In genomic region chr1:15296602-15297321, GRCh38 we compare ENCODE assay signal across 1 cellular context.
TF ChIP-seq lines count a peak whose summit lies in the region.

No MANE protein-coding gene starts in this region.

TF ChIP-seq in IMR-90, 13 proteins besides CTCF, POLR2A, EP300 and RAD21:
- TF ChIP-seq CEBPB (IDR thresholded peaks at IDR 0.05; ENCODE audit: low read depth, low read length): no peak
- TF ChIP-seq RCOR1 (IDR thresholded peaks at IDR 0.05; ENCODE audit: insufficient replicate concordance, low read length): no peak
- TF ChIP-seq NFE2L2 (IDR thresholded peaks at IDR 0.05; ENCODE audit: low read depth, low read length): no peak
